ENCODE assay signal across 7 cellular contexts in genomic region chr6:5379647-5380242, GRCh38.
DNase-seq lines count a peak whose midpoint lies in the region; ATAC-seq and TF ChIP-seq lines count a peak whose summit lies in the region.

No MANE protein-coding gene starts in this region.

- H3K79me2 ChIP-seq in DND-41 (ENCODE audit: insufficient read depth, low read length) = no peaks in the 10 kb centered on the region

- H3K9me3 ChIP-seq in DND-41 (ENCODE audit: insufficient read depth, low read length, severe bottlenecking) = no peaks in the 10 kb centered on the region
- H3K9me3 ChIP-seq in upper lobe of right lung = no peaks in the 10 kb centered on the region

- H3K27me3 ChIP-seq in DND-41 (ENCODE audit: insufficient read depth, low read length, poor library complexity) (no peaks in the 10 kb centered on the region), upper lobe of right lung (no peaks in the 10 kb centered on the region)

- CTCF ChIA-PET in HEK293T (lab: Yijun Ruan, JAX) = interaction anchor here (0.5 to 1.5 kb wide), 6 partner anchors 11 to 348 kb away, joined by 3 to 8 read pairs (median 3); no protein-coding TSS in a partner anchor

- peaks cover 10% of the 10 kb centered on the region; the same call in 1 of the 2 replicates for H4K20me1 ChIP-seq in DND-41 (ENCODE audit: insufficient read depth, low read length)

- TF ChIP-seq CTCF in DND-41 (IDR thresholded peaks at IDR 0.05; ENCODE audit: borderline replicate concordance, extremely low read depth, low read length, poor library complexity, severe bottlenecking) = peak; percentile 73
- peak; percentile 60 for TF ChIP-seq CTCF in foreskin fibroblast (IDR thresholded peaks at IDR 0.05; ENCODE audit: low read depth, low read length)
- peak; percentile 46 for TF ChIP-seq CTCF in upper lobe of right lung (IDR thresholded peaks at IDR 0.05)

- DNase-seq in DND-41 (peak; percentile 44), HEK293T (ENCODE audit: extremely low spot score) (peak; percentile 56), SK-MEL-5 (ENCODE audit: low read depth, low spot score) (peak; percentile 82), foreskin fibroblast (peak; percentile 39 to 76), upper lobe of right lung (no peak)

- intact Hi-C loops in upper lobe of right lung (cut with DNase I) = loop anchor here (10.0 kb wide), 1 partner anchor 235 kb away; no protein-coding TSS in a partner anchor

- H3K36me3 ChIP-seq in DND-41 (ENCODE audit: insufficient read depth, low read length) (no peaks in the 10 kb centered on the region), upper lobe of right lung (no peaks in the 10 kb centered on the region)

- ATAC-seq in DND-41 (ENCODE audit: insufficient read depth, low read depth) (peak; percentile 66), upper lobe of right lung (peak; percentile 57), GM18858 (IDR thresholded peaks at IDR 0.05; ENCODE audit: unreplicated experiment) (no peak), HG02884 (IDR thresholded peaks at IDR 0.05; ENCODE audit: unreplicated experiment) (no peak)

- H3K27ac ChIP-seq in DND-41 (ENCODE audit: low read length) (no peak overlapping the region), upper lobe of right lung (no peak overlapping the region)

- in situ Hi-C loops in SK-MEL-5 (cut with HindIII; ENCODE audit: low pct_unique_long_range_greater_than_20kb, low sequenced_read_pairs) = no loop called here

- no peak overlapping the region for H2AFZ ChIP-seq in DND-41 (ENCODE audit: low read depth, low read length)

- H3K4me2 ChIP-seq in DND-41 (ENCODE audit: insufficient read depth, low read length) = no peak overlapping the region

- H3K4me1 ChIP-seq in DND-41 (ENCODE audit: insufficient read depth, low read length) (no peaks in the 10 kb centered on the region), upper lobe of right lung (no peaks in the 10 kb centered on the region)

- no peak overlapping the region for H3K9ac ChIP-seq in DND-41 (ENCODE audit: low read depth, low read length)

- POLR2A ChIA-PET in HEK293T (lab: Yijun Ruan, JAX) = interaction anchor here (1.2 kb wide), 1 partner anchor 119 kb away, joined by 4 read pairs; the partner anchor contains the start of gene FARS2

- H3K4me3 ChIP-seq in DND-41 (ENCODE audit: low read depth in 1 of 2, low read length in 2 of 2) (no peak overlapping the region), foreskin fibroblast (ENCODE audit: low read depth in 1 of 2, low read length in 2 of 2) (no peak overlapping the region), upper lobe of right lung (no peak overlapping the region)

TF ChIP-seq in HEK293T, 16 proteins besides CTCF, POLR2A, EP300 and RAD21:
- TF ChIP-seq FOXA1 (IDR thresholded peaks at IDR 0.05) = no peak
- TF ChIP-seq TARDBP (IDR thresholded peaks at IDR 0.05) = no peak
- no peak for TF ChIP-seq CTBP1 (IDR thresholded peaks at IDR 0.05; ENCODE audit: borderline replicate concordance)
- TF ChIP-seq ELF4 (IDR thresholded peaks at IDR 0.05) = no peak
- TF ChIP-seq PKNOX1 (IDR thresholded peaks at IDR 0.05) = no peak
- TF ChIP-seq FOXM1 (IDR thresholded peaks at IDR 0.05; ENCODE audit: borderline replicate concordance) = no peak
- TF ChIP-seq SP1 (IDR thresholded peaks at IDR 0.05) = no peak

Comparison
In these comparisons a context has a peak if more than half of its experiments do, and no peak if none do; other contexts are left out.
1. ATAC-seq: peak in DND-41 (single experiment) and upper lobe of right lung (single experiment); none in GM18858 (single experiment) and HG02884 (single experiment).
2. Peak in every context shown above with its lines, with median percentiles within 50 percentile points of each other: CTCF ChIP-seq.